28 cellular contexts compared by ENCODE assay signal in the genomic region with DNA sequence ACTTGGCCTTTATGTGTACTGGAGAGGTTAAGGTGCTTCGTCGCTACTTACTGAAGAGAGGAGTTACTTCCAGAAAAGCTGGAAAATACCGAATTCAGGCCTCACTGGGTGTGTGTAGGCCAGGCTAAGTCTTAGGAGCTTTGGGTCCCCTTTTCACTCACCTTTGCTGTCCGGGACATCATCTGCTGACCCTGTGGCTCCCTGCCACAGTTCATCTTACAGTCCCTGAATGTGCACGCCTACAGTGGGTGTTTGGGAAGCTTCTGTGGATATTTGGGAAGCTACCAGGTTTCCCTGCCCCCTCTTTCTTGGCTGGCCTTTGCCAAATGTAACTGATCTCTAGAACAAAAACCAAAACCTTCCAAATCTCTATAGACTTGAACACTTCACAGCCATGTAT.
"Had no signal": no experiment of that assay in that cellular context is flagged by ENCODE, and none has a peak within 500 bp of the region (broad histone marks: within the 10 kb centered on the region; RNA-seq: fewer than 3 reads in every experiment).

No MANE protein-coding gene starts in this region.

- H3K27me3 ChIP-seq: stomach, testis, thyroid gland, tibial artery, tibial nerve, transverse colon, upper lobe of left lung, upper lobe of right lung, uterus, vagina had no signal

- FAIRE-seq: urothelium cell line had no signal

- H3K4me3 Mint-ChIP-seq: stimulated activated effector memory CD8-positive, alpha-beta T cell treated with anti-CD3 and anti-CD28 coated beads, Interleukin-12 subunit alpha, Interleukin-12 subunit beta, amount 100 ng/mL, for 72 hours; stimulated activated memory B cell treated with anti-CD40 and anti-IgM and Interleukin-4, amounts not matched to agents 10 μg/mL and 1 μg/mL and 100 μg/mL, for 72 hours; stimulated activated naive B cell treated with anti-CD40 and anti-IgM and Interleukin-4, amounts not matched to agents 10 μg/mL and 1 μg/mL and 100 μg/mL, for 72 hours; stimulated activated naive CD8-positive, alpha-beta T cell treated with anti-CD3 and anti-CD28 coated beads, Interleukin-15, amount 100 ng/mL, for 72 hours; stimulated activated naive CD8-positive, alpha-beta T cell treated with anti-CD3 and anti-CD28 coated beads, Interleukin-15, Interleukin-2, amounts not matched to agents 100 ng/mL and 50 ng/mL, for 24 hours; type B pancreatic cell had no signal

- H3K9me3 ChIP-seq: stomach, suprapubic skin, testis, thoracic aorta, thyroid gland, tibial artery, tibial nerve, transverse colon, upper lobe of left lung, upper lobe of right lung, uterus, vagina had no signal

- H3K4me1 Mint-ChIP-seq: stimulated activated effector memory CD8-positive, alpha-beta T cell treated with anti-CD3 and anti-CD28 coated beads, Interleukin-12 subunit alpha, Interleukin-12 subunit beta, amount 100 ng/mL, for 72 hours; stimulated activated memory B cell treated with anti-CD40 and anti-IgM and Interleukin-4, amounts not matched to agents 10 μg/mL and 1 μg/mL and 100 μg/mL, for 72 hours; stimulated activated naive B cell treated with anti-CD40 and anti-IgM and Interleukin-4, amounts not matched to agents 10 μg/mL and 1 μg/mL and 100 μg/mL, for 72 hours; stimulated activated naive CD8-positive, alpha-beta T cell treated with anti-CD3 and anti-CD28 coated beads, Interleukin-15, amount 100 ng/mL, for 72 hours had no signal

- ATAC-seq: stimulated activated effector memory CD8-positive, alpha-beta T cell treated with anti-CD3 and anti-CD28 coated beads, Interleukin-12 subunit alpha, Interleukin-12 subunit beta, amount 100 ng/mL, for 72 hours; stimulated activated memory B cell treated with anti-CD40 and anti-IgM and Interleukin-4, amounts not matched to agents 10 μg/mL and 1 μg/mL and 100 μg/mL, for 72 hours; stimulated activated naive B cell treated with anti-CD40 and anti-IgM and Interleukin-4, amounts not matched to agents 10 μg/mL and 1 μg/mL and 100 μg/mL, for 72 hours; stimulated activated naive CD8-positive, alpha-beta T cell treated with anti-CD3 and anti-CD28 coated beads, Interleukin-15, amount 100 ng/mL, for 72 hours; stimulated activated naive CD8-positive, alpha-beta T cell treated with anti-CD3 and anti-CD28 coated beads, Interleukin-15, Interleukin-2, amounts not matched to agents 100 U/mL and 50 U/mL, for 24 hours; upper lobe of right lung had no signal

- H3K36me3 Mint-ChIP-seq: stimulated activated effector memory CD8-positive, alpha-beta T cell treated with anti-CD3 and anti-CD28 coated beads, Interleukin-12 subunit alpha, Interleukin-12 subunit beta, amount 100 ng/mL, for 72 hours; stimulated activated memory B cell treated with anti-CD40 and anti-IgM and Interleukin-4, amounts not matched to agents 10 μg/mL and 1 μg/mL and 100 μg/mL, for 72 hours; stimulated activated naive B cell treated with anti-CD40 and anti-IgM and Interleukin-4, amounts not matched to agents 10 μg/mL and 1 μg/mL and 100 μg/mL, for 72 hours had no signal

- H3K27ac Mint-ChIP-seq: stimulated activated effector memory CD8-positive, alpha-beta T cell treated with anti-CD3 and anti-CD28 coated beads, Interleukin-12 subunit alpha, Interleukin-12 subunit beta, amount 100 ng/mL, for 72 hours; stimulated activated memory B cell treated with anti-CD40 and anti-IgM and Interleukin-4, amounts not matched to agents 10 μg/mL and 1 μg/mL and 100 μg/mL, for 72 hours; stimulated activated naive B cell treated with anti-CD40 and anti-IgM and Interleukin-4, amounts not matched to agents 10 μg/mL and 1 μg/mL and 100 μg/mL, for 72 hours; stimulated activated naive CD8-positive, alpha-beta T cell treated with anti-CD3 and anti-CD28 coated beads, Interleukin-15, Interleukin-2, amounts not matched to agents 100 ng/mL and 50 ng/mL, for 24 hours; type B pancreatic cell had no signal

- H3K27ac ChIP-seq: stomach, suprapubic skin, testis, thoracic aorta, thyroid gland, tibial artery, tibial nerve, transverse colon, upper lobe of left lung, upper lobe of right lung, uterus, vagina had no signal

- H3K4me1 ChIP-seq: stomach, suprapubic skin, testis, thyroid gland, tibial artery, transverse colon, upper lobe of left lung, upper lobe of right lung, uterus, vagina had no signal

- H3K36me3 ChIP-seq: suprapubic skin, thoracic aorta, tibial nerve, transverse colon, upper lobe of left lung, upper lobe of right lung, uterus, vagina had no signal

- H3K4me3 ChIP-seq: stomach, suprapubic skin, testis, thoracic aorta, thyroid gland, tibial artery, tibial nerve, transverse colon, upper lobe of left lung, upper lobe of right lung, uterus, vagina had no signal

- H3K9me3 Mint-ChIP-seq: stimulated activated effector memory CD8-positive, alpha-beta T cell treated with anti-CD3 and anti-CD28 coated beads, Interleukin-12 subunit alpha, Interleukin-12 subunit beta, amount 100 ng/mL, for 72 hours; stimulated activated memory B cell treated with anti-CD40 and anti-IgM and Interleukin-4, amounts not matched to agents 10 μg/mL and 1 μg/mL and 100 μg/mL, for 72 hours; stimulated activated naive B cell treated with anti-CD40 and anti-IgM and Interleukin-4, amounts not matched to agents 10 μg/mL and 1 μg/mL and 100 μg/mL, for 72 hours; stimulated activated naive CD8-positive, alpha-beta T cell treated with anti-CD3 and anti-CD28 coated beads, Interleukin-15, amount 100 ng/mL, for 72 hours; stimulated activated naive CD8-positive, alpha-beta T cell treated with anti-CD3 and anti-CD28 coated beads, Interleukin-15, Interleukin-2, amounts not matched to agents 100 ng/mL and 50 ng/mL, for 24 hours; type B pancreatic cell had no signal

- DNase-seq: stimulated activated CD4-positive, alpha-beta T cell treated with anti-CD3 and anti-CD28 coated beads, Interleukin-2, amount 100 ng/mL, for 48 hours; stimulated activated CD4-positive, alpha-beta T cell treated with anti-CD3 and anti-CD28 coated beads, Interleukin-4, amount 100 ng/mL, for 1 hour; stimulated activated CD4-positive, alpha-beta T cell treated with anti-CD3 and anti-CD28 coated beads, Interleukin-4, amount 100 ng/mL, for 24 hours; stimulated activated CD8-positive, alpha-beta memory T cell treated with anti-CD3 and anti-CD28 coated beads, Interleukin-4, amount 100 ng/mL, for 48 hours; stimulated activated naive B cell treated with anti-CD40 and anti-IgM and Interleukin-4, amounts not matched to agents 10 μg/mL and 1 μg/mL and 100 μg/mL, for 72 hours; stimulated activated naive CD4-positive, alpha-beta T cell; stimulated activated naive CD4-positive, alpha-beta T cell treated with Interleukin-2 at 50 U/mL for 16 hours; stimulated activated naive CD8-positive, alpha-beta T cell treated with anti-CD3 and anti-CD28 coated beads, Interleukin-15, amount 100 ng/mL, for 72 hours; stimulated activated naive CD8-positive, alpha-beta T cell treated with anti-CD3 and anti-CD28 coated beads, Interleukin-15, Interleukin-2, amounts not matched to agents 100 U/mL and 50 U/mL, for 24 hours; stomach; substantia nigra; testis; thyroid gland; tibial artery; transverse colon; trophoblast cell; upper lobe of left lung; upper lobe of right lung; uterus had no signal
